In the genomic region with DNA sequence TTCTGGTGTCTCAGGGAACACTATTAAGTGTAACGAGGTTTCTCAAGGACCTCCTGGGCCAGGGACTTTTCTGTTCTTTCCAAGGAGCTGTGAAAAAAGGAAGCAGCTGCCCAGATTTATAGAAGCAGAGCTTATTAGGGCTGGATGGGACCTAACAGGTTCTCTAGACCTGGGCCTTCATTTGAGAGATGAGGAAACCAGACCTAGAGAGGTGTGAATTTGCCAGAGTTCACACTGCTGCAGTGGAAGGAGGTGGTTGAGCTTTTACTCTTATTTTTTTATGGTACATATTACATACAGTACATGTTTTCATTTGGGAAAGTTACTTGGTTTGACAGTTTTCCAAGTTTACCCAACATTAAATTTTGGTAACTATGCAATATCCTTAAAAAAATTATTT, we compare ENCODE assay signal across 22 cellular contexts. TPM values are rescaled to one million over a fixed set of nuclear protein-coding genes. Genes with fewer than 3 reads are reported as not detected.
DNase-seq lines count a peak whose midpoint lies in the region; ATAC-seq and TF ChIP-seq lines count a peak whose summit lies in the region.
"Had no signal": no experiment of that assay in that cellular context is flagged by ENCODE, and none has a peak within 500 bp of the region (broad histone marks: within the 10 kb centered on the region; RNA-seq: fewer than 3 reads in every experiment).

No MANE protein-coding gene starts in this region.

- DNase-seq in T-helper 1 cell (no peak), GM12865 (ENCODE audit: low read depth) (peak; percentile 29), WTC11 (ENCODE audit: low spot score) (no peak), caudate nucleus (lab: John Stamatoyannopoulos, UW) (no peak), ureter (ENCODE audit: low spot score) (no peak)
- DNase-seq in naive thymus-derived CD4-positive, alpha-beta T cell, result no peak
- DNase-seq: 8988T; activated CD4-positive, CD25-positive, alpha-beta regulatory T cell; activated CD8-positive, alpha-beta memory T cell treated with anti-CD3 and anti-CD28 coated beads, Interleukin-2, amount 10 ng/mL, durations not matched to agents 7 days and 5 days; activated naive CD4-positive, alpha-beta T cell treated with Interleukin-2 at 50 U/mL for 16 hours; IMR-90; naive B cell; NCI-H1048; NCI-H2171 treated with DMSO at 0.1 percent for 48 hours; NCI-H748 treated with DMSO at 0.1 percent for 48 hours; PC-9; SJCRH30; tibial artery had no signal

- peaks cover 20 to 60% of the 10 kb centered on the region in 2 donors for H3K4me1 ChIP-seq in naive thymus-derived CD4-positive, alpha-beta T cell (ENCODE audit: control insufficient read depth in 2 of 2, insufficient read depth in 2 of 2, low read length in 2 of 2)

- H3K9me3 Mint-ChIP-seq in T-helper 1 cell treated with Interleukin-12 subunit alpha and Interleukin-12 subunit beta and Interleukin-4 antibody, amounts not matched to agents 30 μg/mL and 1 μg/mL, for 36 hours, result no peaks in the 10 kb centered on the region
- no peaks in the 10 kb centered on the region; the same call in 1 of the 2 replicates for H3K9me3 Mint-ChIP-seq in WTC11
- peaks cover 0 to 2% (median 0%) of the 10 kb centered on the region in 11 donors for H3K9me3 Mint-ChIP-seq in naive thymus-derived CD4-positive, alpha-beta T cell
- H3K9me3 Mint-ChIP-seq: brain, naive B cell had no signal

- H3K27ac Mint-ChIP-seq in T-helper 1 cell treated with Interleukin-12 subunit alpha and Interleukin-12 subunit beta and Interleukin-4 antibody, amounts not matched to agents 30 μg/mL and 1 μg/mL, for 36 hours, result peak overlapping the region; percentile 60
- H3K27ac Mint-ChIP-seq in WTC11, result peak overlapping the region; percentile 100
- H3K27ac Mint-ChIP-seq in naive thymus-derived CD4-positive, alpha-beta T cell, result peak overlapping the region; percentile 13 to 91 (median 65)
- H3K27ac Mint-ChIP-seq: activated CD8-positive, alpha-beta memory T cell treated with anti-CD3 and anti-CD28 coated beads, Interleukin-2, amount 10 ng/mL, durations not matched to agents 7 days and 5 days had no signal

- no peak overlapping the region for H3K4me3 ChIP-seq in GM12865 (ENCODE audit: low read depth, low read length)
- H3K4me3 ChIP-seq in naive thymus-derived CD4-positive, alpha-beta T cell (ENCODE audit: low read length), result no peak overlapping the region
- H3K4me3 ChIP-seq: coronary artery, PC-9, SJCRH30, tibial artery had no signal

- no peaks in the 10 kb centered on the region for H3K27me3 Mint-ChIP-seq in T-helper 1 cell treated with Interleukin-12 subunit alpha and Interleukin-12 subunit beta and Interleukin-4 antibody, amounts not matched to agents 30 μg/mL and 1 μg/mL, for 36 hours (ENCODE audit: low read depth)
- no peaks in the 10 kb centered on the region for H3K27me3 Mint-ChIP-seq in WTC11 (ENCODE audit: low read depth)
- H3K27me3 Mint-ChIP-seq in naive thymus-derived CD4-positive, alpha-beta T cell, result no peaks in the 10 kb centered on the region
- H3K27me3 Mint-ChIP-seq: activated CD8-positive, alpha-beta memory T cell treated with anti-CD3 and anti-CD28 coated beads, Interleukin-2, amount 10 ng/mL, durations not matched to agents 7 days and 5 days; brain; naive B cell had no signal

- no peak for ATAC-seq in WTC11
- ATAC-seq in naive thymus-derived CD4-positive, alpha-beta T cell, result no peak
- no peak for ATAC-seq in GM18498 (IDR thresholded peaks at IDR 0.05; ENCODE audit: unreplicated experiment)
- ATAC-seq: activated CD8-positive, alpha-beta memory T cell treated with anti-CD3 and anti-CD28 coated beads, Interleukin-2, amount 10 ng/mL, durations not matched to agents 7 days and 5 days had no signal

- intact Hi-C loops in naive thymus-derived CD4-positive, alpha-beta T cell (cut with micrococcal nuclease), result loop anchor here in 1 of 2 donors (5.0 kb wide), 1 partner anchor 69 kb away; no protein-coding TSS in a partner anchor

- H3K36me3 Mint-ChIP-seq in T-helper 1 cell treated with Interleukin-12 subunit alpha and Interleukin-12 subunit beta and Interleukin-4 antibody, amounts not matched to agents 30 μg/mL and 1 μg/mL, for 36 hours (ENCODE audit: low read depth), result peaks cover 21% of the 10 kb centered on the region
- peaks cover 12% of the 10 kb centered on the region for H3K36me3 Mint-ChIP-seq in WTC11
- peaks cover 0 to 23% (median 3%) of the 10 kb centered on the region in 5 donors for H3K36me3 Mint-ChIP-seq in naive thymus-derived CD4-positive, alpha-beta T cell

- H3K4me3 Mint-ChIP-seq in T-helper 1 cell treated with Interleukin-12 subunit alpha and Interleukin-12 subunit beta and Interleukin-4 antibody, amounts not matched to agents 30 μg/mL and 1 μg/mL, for 36 hours, result peak overlapping the region; percentile 21
- peak overlapping the region; percentile 22; the same call in 1 of the 2 replicates for H3K4me3 Mint-ChIP-seq in WTC11
- H3K4me3 Mint-ChIP-seq in naive thymus-derived CD4-positive, alpha-beta T cell, result peak overlapping the region in 9 of 10 donors; percentile 13 to 89 (median 51)
- H3K4me3 Mint-ChIP-seq: activated CD8-positive, alpha-beta memory T cell treated with anti-CD3 and anti-CD28 coated beads, Interleukin-2, amount 10 ng/mL, durations not matched to agents 7 days and 5 days; brain had no signal

- POLR2A ChIA-PET in WTC11 (lab: Charles Lee), result interaction anchor here (1.3 kb wide), 1 partner anchor 16 kb away, joined by 4 read pairs; a partner anchor contains a TSS
- POLR2A ChIA-PET in naive thymus-derived CD4-positive, alpha-beta T cell (lab: Charles Lee), result interaction anchor here (0.7 to 1.8 kb wide), 6 partner anchors 9 to 16 kb away, joined by 3 to 5 read pairs (median 4); a partner anchor contains a TSS

- H3K27ac ChIP-seq in naive thymus-derived CD4-positive, alpha-beta T cell (ENCODE audit: low read depth, low read length), result no peak overlapping the region
- no peak overlapping the region for H3K27ac ChIP-seq in caudate nucleus (ENCODE audit: low read depth, low read length)
- H3K27ac ChIP-seq: coronary artery, PC-9, tibial artery had no signal

- CTCF ChIA-PET in WTC11 (lab: Charles Lee), result interaction anchor here (0.5 to 6.4 kb wide), 4 partner anchors 68 to 886 kb away, joined by 3 to 50 read pairs (median 7); a partner anchor contains a TSS
- CTCF ChIA-PET in naive thymus-derived CD4-positive, alpha-beta T cell (lab: Charles Lee), result interaction anchor here (0.6 to 4.4 kb wide), 5 partner anchors 15 to 95 kb away, joined by 3 to 20 read pairs (median 4); a partner anchor contains a TSS

- H3K27me3 ChIP-seq in naive thymus-derived CD4-positive, alpha-beta T cell (ENCODE audit: control insufficient read depth in 2 of 2, insufficient read depth in 2 of 2, low read length in 2 of 2), result no peaks in the 10 kb centered on the region
- H3K27me3 ChIP-seq: SJCRH30, tibial artery had no signal

- H3K36me3 ChIP-seq in naive thymus-derived CD4-positive, alpha-beta T cell (ENCODE audit: control insufficient read depth in 2 of 3, insufficient read depth in 3 of 3, low read length in 3 of 3), result no peaks in the 10 kb centered on the region
- H3K36me3 ChIP-seq: SJCRH30 had no signal

- TF ChIP-seq CTCF in GM12865 (IDR thresholded peaks at IDR 0.05; ENCODE audit: insufficient read depth, low read depth, low read length, missing control alignments) (no peak), WTC11 (IDR thresholded peaks at IDR 0.05) (no peak)

- H3K4me1 Mint-ChIP-seq in T-helper 1 cell treated with Interleukin-12 subunit alpha and Interleukin-12 subunit beta and Interleukin-4 antibody, amounts not matched to agents 30 μg/mL and 1 μg/mL, for 36 hours (ENCODE audit: low read depth), result peaks cover 67% of the 10 kb centered on the region
- peaks cover 78% of the 10 kb centered on the region for H3K4me1 Mint-ChIP-seq in WTC11
- peaks cover 50 to 90% (median 85%) of the 10 kb centered on the region in 7 donors for H3K4me1 Mint-ChIP-seq in naive thymus-derived CD4-positive, alpha-beta T cell

- no peaks in the 10 kb centered on the region for H3K9me3 ChIP-seq in naive thymus-derived CD4-positive, alpha-beta T cell (ENCODE audit: control insufficient read depth in 2 of 3, low read length in 3 of 3)
- H3K9me3 ChIP-seq: SJCRH30, tibial artery had no signal

TF ChIP-seq in WTC11, 78 proteins besides CTCF, POLR2A, EP300 and RAD21:
- no peak for TF ChIP-seq NFYB (CRISPR knock-in tag; conservative IDR thresholded peaks at IDR 0.05; ENCODE audit: low read depth)
- TF ChIP-seq ETV6 (CRISPR knock-in tag; IDR thresholded peaks at IDR 0.05), result no peak
- no peak for TF ChIP-seq ESRRA (CRISPR knock-in tag; IDR thresholded peaks at IDR 0.05; ENCODE audit: borderline replicate concordance)
- no peak for TF ChIP-seq TEAD1 (CRISPR knock-in tag; IDR thresholded peaks at IDR 0.05)
- no peak for TF ChIP-seq NFATC4 (CRISPR knock-in tag; IDR thresholded peaks at IDR 0.05)
- TF ChIP-seq, protein P1, sequence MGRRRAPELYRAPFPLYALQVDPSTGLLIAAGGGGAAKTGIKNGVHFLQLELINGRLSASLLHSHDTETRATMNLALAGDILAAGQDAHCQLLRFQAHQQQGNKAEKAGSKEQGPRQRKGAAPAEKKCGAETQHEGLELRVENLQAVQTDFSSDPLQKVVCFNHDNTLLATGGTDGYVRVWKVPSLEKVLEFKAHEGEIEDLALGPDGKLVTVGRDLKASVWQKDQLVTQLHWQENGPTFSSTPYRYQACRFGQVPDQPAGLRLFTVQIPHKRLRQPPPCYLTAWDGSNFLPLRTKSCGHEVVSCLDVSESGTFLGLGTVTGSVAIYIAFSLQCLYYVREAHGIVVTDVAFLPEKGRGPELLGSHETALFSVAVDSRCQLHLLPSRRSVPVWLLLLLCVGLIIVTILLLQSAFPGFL (CRISPR knock-in tag; IDR thresholded peaks at IDR 0.05; ENCODE audit: borderline replicate concordance), result no peak

RNA-seq across cellular contexts. Expression of a gene that starts 16.2 kb away (rescaled TPM):
- total RNA-seq in WTC11 (2021), result 89.5 to 93.0 TPM (median 90.4 TPM) in 3 replicates
- total RNA-seq in naive thymus-derived CD4-positive, alpha-beta T cell, result 10 to 100 TPM; 37.7 to 97.2 (median 47.5) TPM
- 10 to 100 TPM; 37.2 to 45.0 TPM for polyA plus RNA-seq in naive thymus-derived CD4-positive, alpha-beta T cell
- total RNA-seq in ureter, result 23.1 TPM

RNA-seq across cellular contexts. Expression of a gene that starts 46.4 kb away (rescaled TPM):
- total RNA-seq in WTC11 (2021), result 17.6 to 22.2 TPM (median 19.2 TPM) in 3 replicates
- 10 to 100 TPM in 2 of 5 experiments, 1 to 10 TPM in 3; 3.8 to 28.2 (median 9.9) TPM for total RNA-seq in naive thymus-derived CD4-positive, alpha-beta T cell
- 10 to 100 TPM in 1 of 2 donors, 1 to 10 TPM in 1; 6.1 to 11.1 TPM for polyA plus RNA-seq in naive thymus-derived CD4-positive, alpha-beta T cell
- total RNA-seq in ureter, result 10.6 TPM
